ENCODE assay signal across 19 cellular contexts in genomic region chr21:42566524-42567180, GRCh38. TPM values are rescaled to one million over a fixed set of nuclear protein-coding genes. Genes with fewer than 3 reads are reported as not detected.
DNase-seq lines count a peak whose midpoint lies in the region; ATAC-seq and TF ChIP-seq lines count a peak whose summit lies in the region.
"Had no signal": no experiment of that assay in that cellular context is flagged by ENCODE, and none has a peak within 500 bp of the region (broad histone marks: within the 10 kb centered on the region; RNA-seq: fewer than 3 reads in every experiment).

No MANE protein-coding gene starts in this region.

- peak overlapping the region; percentile 35 for H2AK5ac ChIP-seq in neuronal stem cell (ENCODE audit: low read depth, low read length)

- peak in 3 of 5 donors; percentile 13 to 57 (median 18) for DNase-seq in heart left ventricle
- no peak for DNase-seq in left ventricle myocardium inferior
- DNase-seq in activated CD8-positive, alpha-beta memory T cell treated with anti-CD3 and anti-CD28 coated beads, Interleukin-2, amount 10 ng/mL, durations not matched to agents 7 days and 5 days = peak; percentile 21
- no peak for DNase-seq in neuronal stem cell (ENCODE audit: low spot score)
- DNase-seq in ecto neural progenitor cell (ENCODE audit: low spot score) = no peak
- no peak for DNase-seq in colonic mucosa
- no peak for DNase-seq in NCI-H2171 treated with DMSO at 0.1 percent for 48 hours (lab: John Stamatoyannopoulos, UW)
- DNase-seq: activated CD4-positive, alpha-beta T cell treated with anti-CD3 and anti-CD28 coated beads, Interleukin-2, amount 50 U/mL, for 1 hour; CD4-positive, alpha-beta memory T cell; EL; mammary epithelial cell; NCI-H1417; NCI-H345; NK-92 treated with Interleukin-12 subunit alpha and Interleukin-12 subunit beta, amount 100 ng/mL, for 24 hours; SW 1271 had no signal

- CTCF ChIA-PET in activated CD8-positive, alpha-beta memory T cell treated with anti-CD3 and anti-CD28 coated beads, Interleukin-2, amount 10 ng/mL, durations not matched to agents 7 days and 5 days (lab: Charles Lee) = no interaction called here

- peak overlapping the region; percentile 35 for H2BK5ac ChIP-seq in neuronal stem cell (ENCODE audit: low read length)

- H3K4ac ChIP-seq in neuronal stem cell (ENCODE audit: low read length) = no peak overlapping the region

- H3K4me3 Mint-ChIP-seq in activated CD8-positive, alpha-beta memory T cell treated with anti-CD3 and anti-CD28 coated beads, Interleukin-2, amount 10 ng/mL, durations not matched to agents 7 days and 5 days = no peak overlapping the region
- H3K4me3 Mint-ChIP-seq: CD4-positive, alpha-beta memory T cell had no signal

- H3K14ac ChIP-seq in neuronal stem cell (ENCODE audit: low read length) = no peak overlapping the region

- H3K27ac ChIP-seq in heart left ventricle (no peak overlapping the region), left ventricle myocardium inferior (replicated peaks) (no peak overlapping the region), neuronal stem cell (replicated peaks; ENCODE audit: low read length) (no peak overlapping the region), colonic mucosa (no peak overlapping the region)
- H3K27ac ChIP-seq: cardiac muscle cell, esophagus muscularis mucosa, RWPE1, thyroid gland had no signal

- no peak overlapping the region for H2AFZ ChIP-seq in neuronal stem cell (ENCODE audit: low read length)

- no peaks in the 10 kb centered on the region for H3K9me3 ChIP-seq in heart left ventricle
- no peaks in the 10 kb centered on the region for H3K9me3 ChIP-seq in left ventricle myocardium inferior (replicated peaks)
- H3K9me3 ChIP-seq in neuronal stem cell (replicated peaks in 1 of 2; ENCODE audit: control insufficient read depth in 2 of 2, insufficient read depth in 1 of 2, low read depth in 1 of 2, low read length in 2 of 2) = no peaks in the 10 kb centered on the region
- no peaks in the 10 kb centered on the region for H3K9me3 ChIP-seq in colonic mucosa
- H3K9me3 ChIP-seq: esophagus muscularis mucosa, thyroid gland had no signal

- no peak overlapping the region for H2BK12ac ChIP-seq in neuronal stem cell (ENCODE audit: low read length)

- no peak overlapping the region for H3K4me2 ChIP-seq in neuronal stem cell (ENCODE audit: insufficient read depth, low read length, poor library complexity, severe bottlenecking)

- no peak overlapping the region for H2BK120ac ChIP-seq in neuronal stem cell (ENCODE audit: low read depth, low read length)

- no peak overlapping the region for H4K91ac ChIP-seq in neuronal stem cell (ENCODE audit: low read depth, low read length, poor library complexity)

- no peaks in the 10 kb centered on the region for H3K36me3 Mint-ChIP-seq in activated CD8-positive, alpha-beta memory T cell treated with anti-CD3 and anti-CD28 coated beads, Interleukin-2, amount 10 ng/mL, durations not matched to agents 7 days and 5 days

- H3K18ac ChIP-seq in neuronal stem cell (ENCODE audit: low read length) = peak overlapping the region; percentile 57

- no peak overlapping the region for H2BK15ac ChIP-seq in neuronal stem cell (ENCODE audit: low read length)

- peak overlapping the region; percentile 39 for H3K23ac ChIP-seq in neuronal stem cell (ENCODE audit: low read depth, low read length, poor library complexity)

- peaks cover 2% of the 10 kb centered on the region for H3K4me1 Mint-ChIP-seq in activated CD8-positive, alpha-beta memory T cell treated with anti-CD3 and anti-CD28 coated beads, Interleukin-2, amount 10 ng/mL, durations not matched to agents 7 days and 5 days
- H3K4me1 Mint-ChIP-seq: CD4-positive, alpha-beta memory T cell had no signal

- TF ChIP-seq CTCF in heart left ventricle (IDR thresholded peaks at IDR 0.05) (no peak), left ventricle myocardium inferior (IDR thresholded peaks at IDR 0.05; ENCODE audit: borderline replicate concordance) (no peak), colonic mucosa (IDR thresholded peaks at IDR 0.05) (no peak)

- no peaks in the 10 kb centered on the region for H3K4me1 ChIP-seq in heart left ventricle
- no peaks in the 10 kb centered on the region for H3K4me1 ChIP-seq in left ventricle myocardium inferior
- peaks cover 8 to 13% of the 10 kb centered on the region in 2 donors for H3K4me1 ChIP-seq in neuronal stem cell (ENCODE audit: control insufficient read depth in 2 of 2, insufficient read depth in 1 of 2, low read depth in 1 of 2, low read length in 2 of 2)
- no peaks in the 10 kb centered on the region for H3K4me1 ChIP-seq in colonic mucosa
- H3K4me1 ChIP-seq: esophagus muscularis mucosa had no signal

- no peak overlapping the region for H3K27ac Mint-ChIP-seq in activated CD8-positive, alpha-beta memory T cell treated with anti-CD3 and anti-CD28 coated beads, Interleukin-2, amount 10 ng/mL, durations not matched to agents 7 days and 5 days

- H3K79me1 ChIP-seq in neuronal stem cell (ENCODE audit: low read depth, low read length) = no peaks in the 10 kb centered on the region

- H4K8ac ChIP-seq in neuronal stem cell (ENCODE audit: low read depth, low read length) = no peak overlapping the region

- WGBS in heart left ventricle, 4 donors = 86 to 89% (median 87%) methylated on average over 14 to 15 of the region's 15 CpGs
- WGBS in neuronal stem cell (ENCODE audit: extremely low coverage in 2 of 2, insufficient read length in 2 of 2, insufficient replicate concordance in 1 of 2), 2 donors = no CpG with 5 or more reads among the region's 15 CpGs

- H3K9me3 Mint-ChIP-seq in activated CD8-positive, alpha-beta memory T cell treated with anti-CD3 and anti-CD28 coated beads, Interleukin-2, amount 10 ng/mL, durations not matched to agents 7 days and 5 days (ENCODE audit: low read depth) = no peaks in the 10 kb centered on the region
- H3K9me3 Mint-ChIP-seq: CD4-positive, alpha-beta memory T cell had no signal

- no peaks in the 10 kb centered on the region for H3K27me3 Mint-ChIP-seq in activated CD8-positive, alpha-beta memory T cell treated with anti-CD3 and anti-CD28 coated beads, Interleukin-2, amount 10 ng/mL, durations not matched to agents 7 days and 5 days
- H3K27me3 Mint-ChIP-seq: CD4-positive, alpha-beta memory T cell had no signal

- intact Hi-C loops in heart left ventricle (cut with DNase I) (loop anchor here in 1 of 10 donors (10.0 kb wide), 1 partner anchor 62 kb away; no protein-coding TSS in a partner anchor), left ventricle myocardium inferior (cut with micrococcal nuclease) (no loop called here), colonic mucosa (cut with DNase I) (no loop called here)

- ATAC-seq in heart left ventricle = no peak
- no peak for ATAC-seq in activated CD8-positive, alpha-beta memory T cell treated with anti-CD3 and anti-CD28 coated beads, Interleukin-2, amount 10 ng/mL, durations not matched to agents 7 days and 5 days

- no peak overlapping the region for H3K4me3 ChIP-seq in heart left ventricle
- no peak overlapping the region for H3K4me3 ChIP-seq in left ventricle myocardium inferior
- H3K4me3 ChIP-seq in neuronal stem cell (ENCODE audit: low read length in 2 of 2) = no peak overlapping the region
- no peak overlapping the region for H3K4me3 ChIP-seq in colonic mucosa
- H3K4me3 ChIP-seq: cardiac muscle cell, esophagus muscularis mucosa, thyroid gland had no signal

- H3K9ac ChIP-seq in neuronal stem cell (ENCODE audit: low read depth, low read length, poor library complexity) = no peak overlapping the region
- H3K9ac ChIP-seq in colonic mucosa (ENCODE audit: low read depth in 2 of 2, low read length in 2 of 2) = no peak overlapping the region

- H3K27me3 ChIP-seq in heart left ventricle (no peaks in the 10 kb centered on the region), left ventricle myocardium inferior (ENCODE audit: low read depth) (no peaks in the 10 kb centered on the region), neuronal stem cell (ENCODE audit: control insufficient read depth in 3 of 3, insufficient read depth in 3 of 3, low read depth in 1 of 3, low read length in 3 of 3) (peaks cover 0 to 6% (median 0%) of the 10 kb centered on the region in 3 experiments), colonic mucosa (no peaks in the 10 kb centered on the region)
- H3K27me3 ChIP-seq: cardiac muscle cell, esophagus muscularis mucosa, thyroid gland had no signal

- no peak for TF ChIP-seq POLR2A in heart left ventricle (IDR thresholded peaks at IDR 0.05)

- peaks cover 0 to 87% (median 45%) of the 10 kb centered on the region in 9 donors for H3K36me3 ChIP-seq in heart left ventricle
- H3K36me3 ChIP-seq in left ventricle myocardium inferior = peaks cover 65% of the 10 kb centered on the region
- H3K36me3 ChIP-seq in neuronal stem cell (replicated peaks in 1 of 2; ENCODE audit: control insufficient read depth in 2 of 2, insufficient read depth in 2 of 2, low read length in 2 of 2) = peaks cover 0 to 3% of the 10 kb centered on the region in 2 donors
- H3K36me3 ChIP-seq in colonic mucosa = peaks cover 47% of the 10 kb centered on the region
- H3K36me3 ChIP-seq: cardiac muscle cell had no signal

RNA-seq across cellular contexts. Expression of gene SLC37A1, which starts 53.0 kb away (rescaled TPM):
- total RNA-seq in heart left ventricle (10 to 100 TPM in 1 of 9 donors, 1 to 10 TPM in 8; 3.1 to 13.0 (median 5.7) TPM), left ventricle myocardium inferior (3.8 TPM), colonic mucosa (100 to 1,000 TPM in 1 of 2 donors, 10 to 100 TPM in 1; 98.5 to 118 TPM)
- 1 to 10 TPM; 2.2 TPM for polyA plus RNA-seq in heart left ventricle
- total RNA-seq in activated CD8-positive, alpha-beta memory T cell treated with anti-CD3 and anti-CD28 coated beads, Interleukin-2, amount 10 ng/mL, durations not matched to agents 7 days and 5 days = 10 to 100 TPM; 14.0 to 14.8 TPM
- 9.1 TPM for polyA plus RNA-seq in neuronal stem cell (2013, experiment 1 of 2)
- 8.5 TPM for polyA plus RNA-seq in neuronal stem cell (2013, experiment 2 of 2)

Comparison
In these comparisons a context has a peak if more than half of its experiments do, and no peak if none do; other contexts are left out.
1. DNase-seq: peak in heart left ventricle (3 of 5) and activated CD8-positive, alpha-beta memory T cell treated with anti-CD3 and anti-CD28 coated beads, Interleukin-2, amount 10 ng/mL, durations not matched to agents 7 days and 5 days (single experiment); none in left ventricle myocardium inferior (single experiment), neuronal stem cell (single experiment), ecto neural progenitor cell (single experiment), colonic mucosa (single experiment) and NCI-H2171 treated with DMSO at 0.1 percent for 48 hours (single experiment).
2. RNA of gene SLC37A1, which starts 53.0 kb away (total RNA-seq): 98.5 to 118 TPM in colonic mucosa; 14.0 to 14.8 TPM in activated CD8-positive, alpha-beta memory T cell treated with anti-CD3 and anti-CD28 coated beads, Interleukin-2, amount 10 ng/mL, durations not matched to agents 7 days and 5 days, 3.1 to 13.0 TPM in heart left ventricle and 3.8 TPM in left ventricle myocardium inferior (single experiment); every median in the first group is over 4 times any median in the second.